8 cellular contexts compared by ENCODE assay signal in the genomic region with DNA sequence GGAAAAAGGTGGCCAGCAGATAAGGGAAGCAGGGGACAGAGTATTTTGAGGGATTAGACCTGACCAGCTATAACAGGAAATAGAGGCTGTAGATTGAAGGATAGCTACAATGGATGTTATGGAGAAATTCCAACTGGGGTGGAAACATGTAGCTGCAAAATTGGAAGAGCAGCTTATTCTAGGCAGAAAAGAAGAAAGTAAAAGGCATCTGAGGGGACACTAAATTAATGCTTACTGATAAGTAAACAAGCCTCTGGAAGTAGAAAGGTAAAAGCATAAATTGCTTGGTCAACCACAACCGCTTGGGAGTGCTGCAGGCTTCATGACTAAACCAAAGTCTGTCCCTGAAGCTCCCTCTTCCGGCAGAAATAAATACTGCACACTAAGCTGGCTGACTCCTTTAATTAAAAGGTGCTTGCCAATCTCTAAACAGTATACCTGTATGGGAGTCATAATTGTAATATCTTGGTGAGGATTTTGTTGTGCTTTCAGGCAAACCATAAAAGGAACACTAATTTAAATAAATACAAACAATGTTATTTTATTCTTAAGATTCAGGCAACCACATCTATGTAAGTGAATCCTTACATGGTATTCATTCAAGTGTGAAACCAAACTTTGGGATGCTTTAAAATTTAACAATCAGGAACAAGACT. TPM values are rescaled to one million over a fixed set of nuclear protein-coding genes. Genes with fewer than 3 reads are reported as not detected.
DNase-seq lines count a peak whose midpoint lies in the region; ATAC-seq and TF ChIP-seq lines count a peak whose summit lies in the region.

No MANE protein-coding gene starts in this region.

- DNase-seq in activated CD4-positive, alpha-beta T cell treated with anti-CD3 and anti-CD28 coated beads for 1 hour: peak; percentile 72
- peak; percentile 97 for DNase-seq in dedifferentiated amniotic fluid mesenchymal stem cell (ENCODE audit: extremely low spot score)
- DNase-seq in lung microvascular endothelial cell (ENCODE audit: low read depth in 2 of 2): peak; percentile 94 to 96
- DNase-seq in stimulated activated CD8-positive, alpha-beta memory T cell treated with anti-CD3 and anti-CD28 coated beads, Interleukin-4, amount 100 ng/mL, for 24 hours (ENCODE audit: low read depth): peak; percentile 71
- no peak for DNase-seq in midbrain (lab: John Stamatoyannopoulos, UW)

- TF ChIP-seq CTCF in 22Rv1 (IDR thresholded peaks at IDR 0.05): peak; percentile 100

- peak overlapping the region; percentile 66 for H3K27ac ChIP-seq in 22Rv1

- ATAC-seq in GM18909 (IDR thresholded peaks at IDR 0.05; ENCODE audit: poor library complexity, unreplicated experiment) (peak; percentile 71), HG03354 (IDR thresholded peaks at IDR 0.05; ENCODE audit: poor library complexity, severe bottlenecking, unreplicated experiment) (peak; percentile 66)

RNA-seq across cellular contexts. Expression of gene UBC, which starts 7.7 kb away (rescaled TPM):
- total RNA-seq in lung microvascular endothelial cell: 1,081 and 1,595 TPM in 2 replicates

RNA-seq across cellular contexts. Expression of gene SCARB1, which starts 43.1 kb away (rescaled TPM):
- 7.6 and 11.9 TPM in 2 replicates for total RNA-seq in lung microvascular endothelial cell
